In the genomic region with DNA sequence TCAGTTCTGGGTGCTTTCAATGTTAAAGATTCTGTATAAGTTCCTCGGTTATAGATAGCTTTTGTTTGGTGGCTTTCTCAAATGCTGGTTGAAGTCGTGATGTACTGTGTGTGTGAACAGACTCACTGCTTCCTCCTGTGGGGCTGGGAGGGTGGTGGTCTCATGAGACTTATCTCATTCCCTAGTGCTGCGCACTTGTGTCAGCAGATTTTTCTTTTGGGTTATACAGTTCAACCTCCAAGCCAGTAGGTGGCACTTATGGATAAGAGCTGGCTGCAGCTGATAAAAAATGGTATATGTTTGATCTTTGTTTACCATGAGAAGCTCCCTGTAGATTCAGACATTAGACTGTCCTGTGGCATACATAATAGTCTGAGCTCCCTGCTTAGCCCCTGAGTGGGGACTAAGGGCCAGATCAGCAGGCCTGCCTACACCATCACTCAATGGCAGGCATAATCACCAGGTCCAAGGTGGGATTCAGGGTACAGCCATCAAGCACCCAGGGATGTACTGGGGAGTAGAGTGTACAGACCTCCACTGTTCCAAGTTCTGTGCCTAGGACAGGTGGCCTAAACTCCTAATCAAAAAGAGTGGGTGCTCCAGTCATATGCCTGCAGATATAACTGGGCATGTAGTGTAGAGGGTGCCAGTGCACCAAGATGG, we compare ENCODE assay signal across 8 cellular contexts.
DNase-seq lines count a peak whose midpoint lies in the region; ATAC-seq, FAIRE-seq and TF ChIP-seq lines count a peak whose summit lies in the region.

No MANE protein-coding gene starts in this region.

- TF ChIP-seq CTCF in left ventricle myocardium inferior (IDR thresholded peaks at IDR 0.05; ENCODE audit: borderline replicate concordance): peak; percentile 24

- H3K27ac ChIP-seq in left ventricle myocardium inferior (replicated peaks): no peak overlapping the region

- intact Hi-C loops in left ventricle myocardium inferior (cut with micrococcal nuclease): no loop called here
- intact Hi-C loops in Right ventricle myocardium superior (cut with DNase I): no loop called here

- no peaks in the 10 kb centered on the region for H3K4me1 ChIP-seq in left ventricle myocardium inferior

- peaks cover 5% of the 10 kb centered on the region for H3K27me3 ChIP-seq in left ventricle myocardium inferior (ENCODE audit: low read depth)

- no peak for DNase-seq in left ventricle myocardium inferior
- DNase-seq in Right ventricle myocardium superior: no peak
- peak; percentile 7 for DNase-seq in astrocyte of the hippocampus (ENCODE audit: low read depth, low spot score)
- no peak for DNase-seq in urothelium cell line (ENCODE audit: low spot score)
- DNase-seq in NCI-H446 (lab: John Stamatoyannopoulos, UW): no peak
- DNase-seq in activated effector memory CD4-positive, alpha-beta T cell treated with Interleukin-2 at 50 U/mL for 16 hours: no peak
- no peak for DNase-seq in cerebellum (ENCODE audit: low spot score)

- peaks cover 4% of the 10 kb centered on the region for H3K9me3 ChIP-seq in left ventricle myocardium inferior (replicated peaks)

- peak; percentile 13 for FAIRE-seq in urothelium cell line (lab: Jason Lieb, UNC)

- H3K36me3 ChIP-seq in left ventricle myocardium inferior: no peaks in the 10 kb centered on the region

- no peak overlapping the region for H3K4me3 ChIP-seq in left ventricle myocardium inferior

- no peak for ATAC-seq in Right ventricle myocardium superior (ENCODE audit: poor library complexity)
- ATAC-seq in HG03196 (IDR thresholded peaks at IDR 0.05; ENCODE audit: unreplicated experiment): peak; percentile 69
